8 cellular contexts compared by ENCODE assay signal in the genomic region with DNA sequence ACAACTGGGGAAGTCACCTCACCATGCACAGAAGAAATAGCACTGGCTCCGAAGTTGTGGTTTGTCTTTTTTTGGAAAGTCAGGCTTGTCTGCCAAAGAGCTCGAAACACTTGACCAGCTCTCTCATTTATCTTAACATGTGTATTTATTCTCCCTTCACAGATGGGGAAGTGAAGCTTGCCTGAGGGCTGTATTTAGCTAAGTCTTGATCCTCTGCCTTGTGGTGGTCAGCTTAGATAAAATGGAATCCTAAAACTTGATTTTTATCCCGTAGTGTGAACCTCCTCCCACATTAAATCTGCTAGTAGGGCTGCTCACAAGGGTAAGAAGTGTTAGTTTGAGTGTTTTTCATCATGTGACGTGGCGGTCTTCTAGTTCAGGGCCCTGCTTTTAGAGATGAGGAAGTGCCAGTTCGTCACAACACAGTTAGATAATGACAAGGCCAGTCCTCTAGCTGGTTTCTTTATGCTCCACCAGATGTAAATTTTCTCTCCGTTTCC. TPM values are rescaled to one million over a fixed set of nuclear protein-coding genes. Genes with fewer than 3 reads are reported as not detected.
DNase-seq lines count a peak whose midpoint lies in the region; ATAC-seq and TF ChIP-seq lines count a peak whose summit lies in the region.

No MANE protein-coding gene starts in this region.

- H3K9me3 ChIP-seq in MM.1S (replicated peaks; ENCODE audit: insufficient read depth, low read length), result no peaks in the 10 kb centered on the region

- no peaks in the 10 kb centered on the region for H3K36me3 ChIP-seq in MM.1S (replicated peaks; ENCODE audit: insufficient read depth, low read length)

- H4K20me1 ChIP-seq in MM.1S (ENCODE audit: insufficient read depth, low read length), result no peaks in the 10 kb centered on the region

- peak overlapping the region; percentile 74 for H3K4me2 ChIP-seq in MM.1S (ENCODE audit: low read depth, low read length)

- H3K4me3 Mint-ChIP-seq in stimulated activated naive CD8-positive, alpha-beta T cell treated with anti-CD3 and anti-CD28 coated beads, Interleukin-15, Interleukin-2, amounts not matched to agents 100 ng/mL and 50 ng/mL, for 24 hours, result peak overlapping the region; percentile 21

- H3K9me2 ChIP-seq in MM.1S (replicated peaks; ENCODE audit: insufficient read depth, low read length), result no peaks in the 10 kb centered on the region

- no peak overlapping the region for H2AFZ ChIP-seq in MM.1S (ENCODE audit: low read length)

- H3K4me3 ChIP-seq in MM.1S (ENCODE audit: low read length), result peak overlapping the region; percentile 30; the same call in 1 of the 2 replicates
- no peak overlapping the region for H3K4me3 ChIP-seq in fibroblast of the aortic adventitia (ENCODE audit: low read depth, low read length)

- peak overlapping the region; percentile 96 for H3K27ac ChIP-seq in MM.1S (ENCODE audit: low read length)
- no peak overlapping the region for H3K27ac ChIP-seq in RWPE1

- peak overlapping the region; percentile 76 for H3K27ac Mint-ChIP-seq in stimulated activated naive CD8-positive, alpha-beta T cell treated with anti-CD3 and anti-CD28 coated beads, Interleukin-15, Interleukin-2, amounts not matched to agents 100 ng/mL and 50 ng/mL, for 24 hours
- no peak overlapping the region for H3K27ac Mint-ChIP-seq in activated naive CD4-positive, alpha-beta T cell treated with anti-CD3 and anti-CD28 coated beads, Interleukin-2, amount 50 U/mL, for 72 hours

- peak; percentile 79 for ATAC-seq in GM21528 (IDR thresholded peaks at IDR 0.05; ENCODE audit: low FRiP score, unreplicated experiment)
- no peak for ATAC-seq in activated naive CD4-positive, alpha-beta T cell treated with anti-CD3 and anti-CD28 coated beads, Interleukin-2, amount 50 U/mL, for 72 hours

- no peak for TF ChIP-seq CTCF in MM.1S (IDR thresholded peaks at IDR 0.05; ENCODE audit: low read length)
- TF ChIP-seq CTCF in fibroblast of the aortic adventitia (IDR thresholded peaks at IDR 0.05; ENCODE audit: insufficient read depth, low read length), result no peak
- TF ChIP-seq CTCF in RWPE1 (conservative IDR thresholded peaks at IDR 0.05; ENCODE audit: low read depth), result no peak

- H3K79me2 ChIP-seq in MM.1S (ENCODE audit: low read length), result peaks cover 77% of the 10 kb centered on the region

- CTCF ChIA-PET in RWPE1 (lab: Yijun Ruan, JAX), result interaction anchor here (1.1 kb wide), 1 partner anchor 304 kb away, joined by 3 read pairs; no protein-coding TSS in a partner anchor

- H3K27me3 ChIP-seq in MM.1S (replicated peaks; ENCODE audit: insufficient read depth, low read length), result no peaks in the 10 kb centered on the region

- H3K36me3 Mint-ChIP-seq in stimulated activated naive CD8-positive, alpha-beta T cell treated with anti-CD3 and anti-CD28 coated beads, Interleukin-15, Interleukin-2, amounts not matched to agents 100 ng/mL and 50 ng/mL, for 24 hours (ENCODE audit: low read depth), result peaks cover 13% of the 10 kb centered on the region
- no peaks in the 10 kb centered on the region for H3K36me3 Mint-ChIP-seq in activated naive CD4-positive, alpha-beta T cell treated with anti-CD3 and anti-CD28 coated beads, Interleukin-2, amount 50 U/mL, for 72 hours

- H3K9me3 Mint-ChIP-seq in stimulated activated naive CD8-positive, alpha-beta T cell treated with anti-CD3 and anti-CD28 coated beads, Interleukin-15, Interleukin-2, amounts not matched to agents 100 ng/mL and 50 ng/mL, for 24 hours, result no peaks in the 10 kb centered on the region
- no peaks in the 10 kb centered on the region for H3K9me3 Mint-ChIP-seq in activated naive CD4-positive, alpha-beta T cell treated with anti-CD3 and anti-CD28 coated beads, Interleukin-2, amount 50 U/mL, for 72 hours

- POLR2A ChIA-PET in RWPE1 (lab: Yijun Ruan, JAX; ENCODE audit: low non-redundant PET), result interaction anchor here (0.9 kb wide), 1 partner anchor 10 kb away, joined by 4 read pairs; no protein-coding TSS in a partner anchor

- peaks cover 98% of the 10 kb centered on the region for H3K4me1 ChIP-seq in MM.1S (ENCODE audit: low read length)

- H3K9ac ChIP-seq in MM.1S (ENCODE audit: low read length), result peak overlapping the region; percentile 63

- H3K27me3 Mint-ChIP-seq in stimulated activated naive CD8-positive, alpha-beta T cell treated with anti-CD3 and anti-CD28 coated beads, Interleukin-15, Interleukin-2, amounts not matched to agents 100 ng/mL and 50 ng/mL, for 24 hours, result no peaks in the 10 kb centered on the region

- peak; percentile 71 for DNase-seq in GDM1 (lab: John Stamatoyannopoulos, UW)
- DNase-seq in MM.1S, result peak; percentile 82
- DNase-seq in fibroblast of the aortic adventitia (ENCODE audit: low read depth), result peak; percentile 82
- no peak for DNase-seq in activated naive CD4-positive, alpha-beta T cell treated with anti-CD3 and anti-CD28 coated beads, Interleukin-2, amount 50 U/mL, for 72 hours (ENCODE audit: low spot score in 2 of 2)
- DNase-seq in cortex of kidney (lab: John Stamatoyannopoulos, UW), result no peak
- no peak for DNase-seq in RWPE1 (ENCODE audit: low spot score)

- peaks cover 56% of the 10 kb centered on the region for H3K4me1 Mint-ChIP-seq in stimulated activated naive CD8-positive, alpha-beta T cell treated with anti-CD3 and anti-CD28 coated beads, Interleukin-15, Interleukin-2, amounts not matched to agents 100 ng/mL and 50 ng/mL, for 24 hours (ENCODE audit: low read depth)

- H3F3A ChIP-seq in MM.1S (ENCODE audit: insufficient read depth, low read length), result peaks cover 83% of the 10 kb centered on the region

RNA-seq across cellular contexts. Expression of gene ATP6V1E2, which starts 26.7 kb away (rescaled TPM):
- total RNA-seq in fibroblast of the aortic adventitia (ENCODE audit: low replicate concordance), result 4.5 and 5.8 TPM in 2 replicates
- 1 to 10 TPM; 2.8 to 6.4 TPM for total RNA-seq in activated naive CD4-positive, alpha-beta T cell treated with anti-CD3 and anti-CD28 coated beads, Interleukin-2, amount 50 U/mL, for 72 hours

RNA-seq across cellular contexts. Expression of gene RHOQ, which starts 26.8 kb away (rescaled TPM):
- total RNA-seq in fibroblast of the aortic adventitia (ENCODE audit: low replicate concordance), result 101 and 237 TPM in 2 replicates
- 1 to 10 TPM; 4.2 to 6.6 TPM for total RNA-seq in activated naive CD4-positive, alpha-beta T cell treated with anti-CD3 and anti-CD28 coated beads, Interleukin-2, amount 50 U/mL, for 72 hours

RNA-seq across cellular contexts. Expression of gene PIGF, which starts 47.7 kb away (rescaled TPM):
- 8.2 and 30.4 TPM in 2 replicates for total RNA-seq in fibroblast of the aortic adventitia (ENCODE audit: low replicate concordance)
- 10 to 100 TPM; 23.0 to 33.6 TPM for total RNA-seq in activated naive CD4-positive, alpha-beta T cell treated with anti-CD3 and anti-CD28 coated beads, Interleukin-2, amount 50 U/mL, for 72 hours

RNA-seq across cellular contexts. Expression of gene CRIPT, which starts 47.9 kb away (rescaled TPM):
- total RNA-seq in fibroblast of the aortic adventitia (ENCODE audit: low replicate concordance), result 25.5 and 42.7 TPM in 2 replicates
- total RNA-seq in activated naive CD4-positive, alpha-beta T cell treated with anti-CD3 and anti-CD28 coated beads, Interleukin-2, amount 50 U/mL, for 72 hours, result 10 to 100 TPM in 1 of 2 donors, 1 to 10 TPM in 1; 7.8 to 18.0 TPM

Comparison
In these comparisons a context has a peak if more than half of its experiments do, and no peak if none do; other contexts are left out.
1. DNase-seq: peak in GDM1 (single experiment), MM.1S (single experiment) and fibroblast of the aortic adventitia (single experiment); none in activated naive CD4-positive, alpha-beta T cell treated with anti-CD3 and anti-CD28 coated beads, Interleukin-2, amount 50 U/mL, for 72 hours (0 of 2), cortex of kidney (single experiment) and RWPE1 (single experiment).
2. RNA of gene RHOQ, which starts 26.8 kb away (total RNA-seq): 101 to 237 TPM in fibroblast of the aortic adventitia; 4.2 to 6.6 TPM in activated naive CD4-positive, alpha-beta T cell treated with anti-CD3 and anti-CD28 coated beads, Interleukin-2, amount 50 U/mL, for 72 hours; every median in the first group is over 10 times any median in the second.